Comparison of ENCODE assay signal across 27 cellular contexts in genomic region chr12:26007563-26007962, GRCh38.
"Had no signal": no experiment of that assay in that cellular context is flagged by ENCODE, and none has a peak within 500 bp of the region (broad histone marks: within the 10 kb centered on the region; RNA-seq: fewer than 3 reads in every experiment).

No MANE protein-coding gene starts in this region.

- H3K36me3 Mint-ChIP-seq: stimulated activated effector memory CD8-positive, alpha-beta T cell treated with anti-CD3 and anti-CD28 coated beads, Interleukin-12 subunit alpha, Interleukin-12 subunit beta, amount 100 ng/mL, for 72 hours; T-cell had no signal

- DNase-seq: activated CD4-positive, alpha-beta T cell treated with anti-CD3 and anti-CD28 coated beads for 4 hours; activated CD4-positive, alpha-beta T cell treated with anti-CD3 and anti-CD28 coated beads, Interleukin-2, amount 50 U/mL, for 48 hours; activated CD8-positive, alpha-beta memory T cell treated with anti-CD3 and anti-CD28 coated beads for 24 hours; activated effector memory CD4-positive, alpha-beta T cell treated with Interleukin-2 at 50 U/mL for 16 hours; activated naive CD4-positive, alpha-beta T cell treated with Interleukin-2 at 50 U/mL for 16 hours; amniotic stem cell; gastrocnemius medialis; islet precursor cell; left ventricle myocardium superior; naive B cell; ovary; retina; small intestine; stimulated activated CD4-positive, alpha-beta T cell treated with anti-CD3 and anti-CD28 coated beads, Interleukin-4, amount 100 ng/mL, for 24 hours; substantia nigra; T-cell; uterus had no signal

- H2AFZ ChIP-seq: hepatocyte had no signal

- H3K9me3 ChIP-seq: gastrocnemius medialis, ovary had no signal

- H3K4me3 ChIP-seq: breast epithelium, gastrocnemius medialis, hepatocyte, ovary, uterus had no signal

- H3K4me2 ChIP-seq: hepatocyte had no signal

- H3K36me3 ChIP-seq: breast epithelium, gastrocnemius medialis, ovary, uterus had no signal

- H3K27me3 Mint-ChIP-seq: central memory CD8-positive, alpha-beta T cell; dendritic cell treated with granulocyte-macrophage colony-stimulating factor and Interleukin-4, amounts not matched to agents 40 ng/mL and 50 ng/mL, for 4 days; progenitor cell of endocrine pancreas; type B pancreatic cell had no signal

- H3K27ac ChIP-seq: breast epithelium, gastrocnemius medialis, hepatocyte, ovary had no signal

- H3K27me3 ChIP-seq: breast epithelium, gastrocnemius medialis, hepatocyte, ovary, uterus had no signal

- H3K27ac Mint-ChIP-seq: activated naive CD8-positive, alpha-beta T cell; dendritic cell treated with granulocyte-macrophage colony-stimulating factor and Interleukin-4, amounts not matched to agents 40 ng/mL and 50 ng/mL, for 4 days; naive B cell; progenitor cell of endocrine pancreas; stimulated activated effector memory CD8-positive, alpha-beta T cell treated with anti-CD3 and anti-CD28 coated beads, Interleukin-12 subunit alpha, Interleukin-12 subunit beta, amount 100 ng/mL, for 72 hours; stimulated activated naive CD8-positive, alpha-beta T cell treated with anti-CD3 and anti-CD28 coated beads, Interleukin-15, Interleukin-2, amounts not matched to agents 100 ng/mL and 50 ng/mL, for 24 hours; T-cell; type B pancreatic cell had no signal

- H3K4me3 Mint-ChIP-seq: activated naive CD8-positive, alpha-beta T cell; central memory CD8-positive, alpha-beta T cell; dendritic cell treated with granulocyte-macrophage colony-stimulating factor and Interleukin-4, amounts not matched to agents 40 ng/mL and 50 ng/mL, for 4 days; naive B cell; stimulated activated effector memory CD8-positive, alpha-beta T cell treated with anti-CD3 and anti-CD28 coated beads, Interleukin-12 subunit alpha, Interleukin-12 subunit beta, amount 100 ng/mL, for 72 hours; stimulated activated naive CD8-positive, alpha-beta T cell treated with anti-CD3 and anti-CD28 coated beads, Interleukin-15, Interleukin-2, amounts not matched to agents 100 ng/mL and 50 ng/mL, for 24 hours; T-cell; type B pancreatic cell had no signal

- H3K4me1 Mint-ChIP-seq: central memory CD8-positive, alpha-beta T cell; naive B cell; stimulated activated effector memory CD8-positive, alpha-beta T cell treated with anti-CD3 and anti-CD28 coated beads, Interleukin-12 subunit alpha, Interleukin-12 subunit beta, amount 100 ng/mL, for 72 hours; T-cell had no signal

- ATAC-seq: gastrocnemius medialis; left ventricle myocardium superior; sciatic nerve; stimulated activated effector memory CD8-positive, alpha-beta T cell treated with anti-CD3 and anti-CD28 coated beads, Interleukin-12 subunit alpha, Interleukin-12 subunit beta, amount 100 ng/mL, for 72 hours; T-cell had no signal
